In the genomic region with DNA sequence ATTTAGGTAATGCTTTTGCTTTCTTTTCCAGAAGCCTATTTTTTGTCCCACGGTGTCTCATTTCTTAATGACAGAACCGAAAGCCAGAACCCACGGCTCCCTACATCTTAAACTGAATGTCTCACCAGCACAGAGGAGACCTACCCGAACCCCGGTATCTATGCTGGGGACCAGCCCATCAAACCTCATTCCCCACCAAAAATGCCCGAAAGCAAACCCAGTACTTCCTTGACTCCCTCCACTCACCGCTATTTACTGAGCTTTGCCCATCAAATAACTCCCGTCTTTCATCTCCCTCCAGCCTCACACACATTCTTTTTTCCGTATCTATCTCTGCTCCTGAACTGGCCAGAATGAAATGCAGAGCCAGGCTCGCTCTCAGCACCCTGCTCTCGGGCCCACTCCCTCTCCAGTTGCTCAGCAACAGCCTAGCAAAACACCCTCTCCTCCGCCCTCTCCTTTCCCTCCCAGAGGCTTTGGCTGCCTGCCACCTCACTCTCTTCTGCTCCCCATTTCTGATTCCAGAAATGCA, we compare ENCODE assay signal across 8 cellular contexts. TPM values are rescaled to one million over a fixed set of nuclear protein-coding genes. Genes with fewer than 3 reads are reported as not detected.
A peak's percentile ranks its signal among the peaks of the same experiment; 100 is the strongest.
DNase-seq lines count a peak whose midpoint lies in the region; ATAC-seq, FAIRE-seq and TF ChIP-seq lines count a peak whose summit lies in the region.

No MANE protein-coding gene starts in this region.

- H3K9me3 ChIP-seq in AG04450 (ENCODE audit: control insufficient read depth, insufficient read depth, low read length) (no peaks in the 10 kb centered on the region; the same call in 1 of the 2 replicates), HEK293 (ENCODE audit: control insufficient read depth, insufficient read depth, low read depth, low read length) (no peaks in the 10 kb centered on the region), NT2/D1 (ENCODE audit: insufficient read depth, low read length) (no peaks in the 10 kb centered on the region), skeletal muscle tissue (ENCODE audit: control insufficient read depth in 3 of 3, low read length in 3 of 3) (no peaks in the 10 kb centered on the region)

- POLR2A ChIA-PET in AG04450 (lab: Yijun Ruan, JAX) = interaction anchor here (0.6 kb wide), 10 partner anchors 84 to 702 kb away, joined by 3 to 10 read pairs (median 4); no protein-coding TSS in a partner anchor
- POLR2A ChIA-PET in HEK293 (lab: Yijun Ruan, JAX) = interaction anchor here (0.7 to 1.0 kb wide), 2 partner anchors 26 to 193 kb away, joined by 3 to 6 read pairs; a partner anchor contains a TSS

- CTCF ChIA-PET in AG04450 (lab: Charles Lee) (interaction anchor here (0.6 kb wide), 1 partner anchor 354 kb away, joined by 4 read pairs; no protein-coding TSS in a partner anchor), HEK293 (lab: Yijun Ruan, JAX) (interaction anchor here (0.6 to 1.0 kb wide), 4 partner anchors 19 to 452 kb away, joined by 3 to 6 read pairs (median 4); no protein-coding TSS in a partner anchor)

- H3K36me3 ChIP-seq in HEK293 (ENCODE audit: control insufficient read depth in 2 of 2, insufficient read depth in 1 of 2, low read length in 2 of 2) (peaks cover 0 to 15% of the 10 kb centered on the region in 2 experiments; a peak in 1 of 3 replicates), NT2/D1 (ENCODE audit: insufficient read depth, insufficient read length, low read length) (no peaks in the 10 kb centered on the region), skeletal muscle tissue (ENCODE audit: control insufficient read depth in 3 of 3, insufficient read depth in 3 of 3, low read length in 3 of 3) (peaks cover 7 to 29% (median 11%) of the 10 kb centered on the region in 3 donors)

- H3K27ac ChIP-seq in AG04450 (ENCODE audit: low read depth, low read length) = peak overlapping the region; percentile 75
- H3K27ac ChIP-seq in HEK293 (ENCODE audit: extremely low read depth, low read depth, low read length) = peak overlapping the region; percentile 21; the same call in 1 of the 2 replicates
- H3K27ac ChIP-seq in skeletal muscle tissue (ENCODE audit: low read depth, low read length) = peak overlapping the region; percentile 84

- H3K9ac ChIP-seq in NT2/D1 (ENCODE audit: insufficient read length, low read depth) (peak overlapping the region; percentile 54), skeletal muscle tissue (ENCODE audit: low read depth in 1 of 3, low read length in 3 of 3) (peak overlapping the region; percentile 69 to 80 (median 71))

- H3K4me1 ChIP-seq in HEK293 (ENCODE audit: control insufficient read depth, insufficient read depth, low read length) (peaks cover 28% of the 10 kb centered on the region), NT2/D1 (ENCODE audit: insufficient read depth, insufficient read length) (peaks cover 18% of the 10 kb centered on the region), skeletal muscle tissue (ENCODE audit: control insufficient read depth in 3 of 3, insufficient read depth in 3 of 3, low read length in 3 of 3) (peaks cover 62 to 73% (median 62%) of the 10 kb centered on the region in 3 donors)

- H3K27me3 ChIP-seq in AG04450 (ENCODE audit: control insufficient read depth, insufficient read depth, low read length) (no peaks in the 10 kb centered on the region), NT2/D1 (ENCODE audit: insufficient read depth, insufficient read length) (peaks cover 22% of the 10 kb centered on the region), skeletal muscle tissue (ENCODE audit: control insufficient read depth in 3 of 3, insufficient read depth in 3 of 3, low read length in 3 of 3) (peaks cover 0 to 2% (median 0%) of the 10 kb centered on the region in 3 donors)

- DNase-seq in AG04450 (ENCODE audit: low read depth, low spot score) (no peak), NT2/D1 (ENCODE audit: low read depth, low spot score) (peak; percentile 57), cerebellum (ENCODE audit: low spot score) (peak; percentile 80)

- ATAC-seq in HG03439 (IDR thresholded peaks at IDR 0.05; ENCODE audit: unreplicated experiment) (no peak), HG02973 (IDR thresholded peaks at IDR 0.05; ENCODE audit: unreplicated experiment) (no peak)

- FAIRE-seq in islet of Langerhans (lab: Jason Lieb, UNC) = peak; percentile 41

- H3K4me3 ChIP-seq in AG04450 (ENCODE audit: low read depth, low read length) (peak overlapping the region; percentile 93), HEK293 (ENCODE audit: low read depth, low read length) (no peak overlapping the region), NT2/D1 (ENCODE audit: insufficient read length, low read depth) (peak overlapping the region; percentile 1), skeletal muscle tissue (ENCODE audit: low read length in 3 of 3) (peak overlapping the region; percentile 59 to 82 (median 78))

- no peak for TF ChIP-seq CTCF in AG04450 (IDR thresholded peaks at IDR 0.05; ENCODE audit: low read depth, low read length)
- TF ChIP-seq CTCF in HEK293 (tag by site-specific recombination; IDR thresholded peaks at IDR 0.05) = no peak

TF ChIP-seq in HEK293, 187 proteins besides CTCF, POLR2A, EP300 and RAD21:
- TF ChIP-seq ZNF350 (tag by site-specific recombination; IDR thresholded peaks at IDR 0.05) (no peak), ZNF596 (tag by site-specific recombination; IDR thresholded peaks at IDR 0.05) (no peak), ZFP69B (tag by site-specific recombination; IDR thresholded peaks at IDR 0.05) (peak; percentile 66), ZBTB17 (tag by site-specific recombination; IDR thresholded peaks at IDR 0.05) (peak; percentile 80), ZNF366 (tag by site-specific recombination; conservative IDR thresholded peaks at IDR 0.05) (peak; percentile 63), ZBTB20 (tag by site-specific recombination; IDR thresholded peaks at IDR 0.05) (peak; percentile 71), ZFP37 (tag by site-specific recombination; IDR thresholded peaks at IDR 0.05) (no peak), ZNF600 (tag by site-specific recombination; IDR thresholded peaks at IDR 0.05) (peak; percentile 53), ZNF776 (tag by site-specific recombination; IDR thresholded peaks at IDR 0.05; ENCODE audit: borderline replicate concordance) (no peak), ZNF335 (tag by site-specific recombination; conservative IDR thresholded peaks at IDR 0.05) (peak; percentile 87), PRDM1 (tag by site-specific recombination; IDR thresholded peaks at IDR 0.05) (peak; percentile 67)
- TF ChIP-seq, protein P1, sequence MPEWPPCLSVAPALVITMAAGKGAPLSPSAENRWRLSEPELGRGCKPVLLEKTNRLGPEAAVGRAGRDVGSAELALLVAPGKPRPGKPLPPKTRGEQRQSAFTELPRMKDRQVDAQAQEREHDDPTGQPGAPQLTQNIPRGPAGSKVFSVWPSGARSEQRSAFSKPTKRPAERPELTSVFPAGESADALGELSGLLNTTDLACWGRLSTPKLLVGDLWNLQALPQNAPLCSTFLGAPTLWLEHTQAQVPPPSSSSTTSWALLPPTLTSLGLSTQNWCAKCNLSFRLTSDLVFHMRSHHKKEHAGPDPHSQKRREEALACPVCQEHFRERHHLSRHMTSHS (tag by site-specific recombination; IDR thresholded peaks at IDR 0.05) = no peak
- TF ChIP-seq, protein P2, sequence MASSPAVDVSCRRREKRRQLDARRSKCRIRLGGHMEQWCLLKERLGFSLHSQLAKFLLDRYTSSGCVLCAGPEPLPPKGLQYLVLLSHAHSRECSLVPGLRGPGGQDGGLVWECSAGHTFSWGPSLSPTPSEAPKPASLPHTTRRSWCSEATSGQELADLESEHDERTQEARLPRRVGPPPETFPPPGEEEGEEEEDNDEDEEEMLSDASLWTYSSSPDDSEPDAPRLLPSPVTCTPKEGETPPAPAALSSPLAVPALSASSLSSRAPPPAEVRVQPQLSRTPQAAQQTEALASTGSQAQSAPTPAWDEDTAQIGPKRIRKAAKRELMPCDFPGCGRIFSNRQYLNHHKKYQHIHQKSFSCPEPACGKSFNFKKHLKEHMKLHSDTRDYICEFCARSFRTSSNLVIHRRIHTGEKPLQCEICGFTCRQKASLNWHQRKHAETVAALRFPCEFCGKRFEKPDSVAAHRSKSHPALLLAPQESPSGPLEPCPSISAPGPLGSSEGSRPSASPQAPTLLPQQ (tag by site-specific recombination; IDR thresholded peaks at IDR 0.05) = 0 out of 2 replicates have a peak, but pooled peaks have one; percentile 71
- TF ChIP-seq, protein P3, sequence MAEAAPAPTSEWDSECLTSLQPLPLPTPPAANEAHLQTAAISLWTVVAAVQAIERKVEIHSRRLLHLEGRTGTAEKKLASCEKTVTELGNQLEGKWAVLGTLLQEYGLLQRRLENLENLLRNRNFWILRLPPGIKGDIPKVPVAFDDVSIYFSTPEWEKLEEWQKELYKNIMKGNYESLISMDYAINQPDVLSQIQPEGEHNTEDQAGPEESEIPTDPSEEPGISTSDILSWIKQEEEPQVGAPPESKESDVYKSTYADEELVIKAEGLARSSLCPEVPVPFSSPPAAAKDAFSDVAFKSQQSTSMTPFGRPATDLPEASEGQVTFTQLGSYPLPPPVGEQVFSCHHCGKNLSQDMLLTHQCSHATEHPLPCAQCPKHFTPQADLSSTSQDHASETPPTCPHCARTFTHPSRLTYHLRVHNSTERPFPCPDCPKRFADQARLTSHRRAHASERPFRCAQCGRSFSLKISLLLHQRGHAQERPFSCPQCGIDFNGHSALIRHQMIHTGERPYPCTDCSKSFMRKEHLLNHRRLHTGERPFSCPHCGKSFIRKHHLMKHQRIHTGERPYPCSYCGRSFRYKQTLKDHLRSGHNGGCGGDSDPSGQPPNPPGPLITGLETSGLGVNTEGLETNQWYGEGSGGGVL (tag by site-specific recombination; IDR thresholded peaks at IDR 0.05) = peak; percentile 70
TF ChIP-seq in HEK293: peak in this region for 9.

RNA-seq across cellular contexts. Expression of a gene that starts 4.1 kb away (rescaled TPM):
- 3,867 and 4,154 TPM in 2 replicates for polyA plus RNA-seq in AG04450 (2011; rRNA removed)
- 2,998 and 3,399 TPM in 2 replicates for polyA minus RNA-seq in AG04450 (2011; rRNA and poly(A)+ RNA removed)
- total RNA-seq in cerebellum = 60.9 TPM
- 260 TPM for total RNA-seq in skeletal muscle tissue

RNA-seq across cellular contexts. Expression of a gene that starts 58.1 kb away (rescaled TPM):
- 25.2 and 41.7 TPM in 2 replicates for polyA plus RNA-seq in AG04450 (2011; rRNA removed)
- polyA minus RNA-seq in AG04450 (2011; rRNA and poly(A)+ RNA removed) = 4.3 and 8.8 TPM in 2 replicates
- 101 TPM for total RNA-seq in cerebellum
- total RNA-seq in skeletal muscle tissue = 99.7 TPM

Comparison
In these comparisons a context has a peak if more than half of its experiments do, and no peak if none do; other contexts are left out.
1. H3K27ac ChIP-seq: peak in every context shown above with its lines; median percentile 84 in skeletal muscle tissue; 75 in AG04450; 21 in HEK293.